ENCODE assay signal across 23 cellular contexts in the genomic region with DNA sequence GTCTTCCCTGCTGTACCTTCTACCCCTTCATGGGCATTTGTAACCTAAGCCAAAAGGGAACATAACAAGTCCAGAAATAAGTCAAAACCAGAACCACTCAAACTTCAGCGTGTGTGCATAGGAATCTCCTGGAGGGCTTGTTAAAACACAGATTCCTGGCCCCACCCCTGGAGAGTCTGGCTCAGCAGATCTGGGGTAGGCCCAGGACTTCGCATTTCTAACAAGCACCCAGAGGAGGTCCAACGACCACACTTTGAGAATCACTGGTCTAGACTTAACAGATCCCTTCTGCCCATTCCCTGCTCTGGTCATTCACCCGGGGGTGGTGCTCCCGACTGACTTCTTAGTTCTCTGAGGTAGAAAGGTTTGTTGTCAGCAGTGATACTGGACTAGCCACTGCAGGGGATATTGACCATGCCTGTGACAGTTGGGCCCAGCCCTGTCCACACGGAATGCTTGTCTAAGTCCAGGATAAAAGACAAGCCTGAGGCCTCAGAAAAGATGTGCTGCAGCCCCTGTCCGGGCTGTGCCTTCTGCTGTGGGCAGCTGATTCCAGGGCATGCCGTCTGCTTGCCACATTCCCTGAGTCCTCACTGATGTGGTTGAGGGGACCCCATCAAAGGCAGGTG.
DNase-seq lines count a peak whose midpoint lies in the region; ATAC-seq, FAIRE-seq and TF ChIP-seq lines count a peak whose summit lies in the region.
"Had no signal": no experiment of that assay in that cellular context is flagged by ENCODE, and none has a peak within 500 bp of the region (broad histone marks: within the 10 kb centered on the region; RNA-seq: fewer than 3 reads in every experiment).

No MANE protein-coding gene starts in this region.

- no peak for FAIRE-seq in small intestine (lab: Jason Lieb, UNC)
- FAIRE-seq: A549, G401.6, GM12891 had no signal

- no TSS peak for BruUV-seq in IMR-90 (replicated peaks; lab: Mats Ljungman, UMichigan)

- peaks cover 8% of the 10 kb centered on the region for H3K4me1 ChIP-seq in IMR-90 (ENCODE audit: control insufficient read depth, insufficient read depth, low read length)
- H3K4me1 ChIP-seq in mesenchymal stem cell (ENCODE audit: control insufficient read depth, insufficient read depth, low read depth, low read length) = peaks cover 18% of the 10 kb centered on the region
- H3K4me1 ChIP-seq in gastrocnemius medialis = peaks cover 20 to 43% of the 10 kb centered on the region in 2 donors
- H3K4me1 ChIP-seq in naive thymus-derived CD4-positive, alpha-beta T cell (ENCODE audit: control insufficient read depth in 2 of 2, insufficient read depth in 2 of 2, low read length in 2 of 2) = peaks cover 0 to 22% of the 10 kb centered on the region in 2 donors
- peaks cover 0 to 24% (median 0%) of the 10 kb centered on the region in 3 donors for H3K4me1 ChIP-seq in esophagus squamous epithelium
- H3K4me1 ChIP-seq in small intestine (ENCODE audit: control insufficient read depth in 2 of 2, insufficient read depth in 1 of 2, low read depth in 1 of 2, low read length in 1 of 2) = peaks cover 0 to 3% of the 10 kb centered on the region in 2 donors

- H3K56ac ChIP-seq in IMR-90 (ENCODE audit: extremely low read depth, insufficient read depth, low read length) = no peak overlapping the region

- no peak for TF ChIP-seq POLR2A in IMR-90 (IDR thresholded peaks at IDR 0.05; ENCODE audit: low read depth, low read length)
- TF ChIP-seq POLR2A in gastrocnemius medialis (IDR thresholded peaks at IDR 0.05) = no peak
- TF ChIP-seq POLR2A in esophagus squamous epithelium (IDR thresholded peaks at IDR 0.05) = no peak

- H3K27ac ChIP-seq in IMR-90 (ENCODE audit: insufficient read depth, low read length) = no peak overlapping the region; the same call in 1 of the 2 replicates
- H3K27ac ChIP-seq in mesenchymal stem cell (ENCODE audit: low read length, poor library complexity, severe bottlenecking) = no peak overlapping the region
- H3K27ac ChIP-seq in gastrocnemius medialis = peak overlapping the region; percentile 52 to 99 (median 72)
- H3K27ac ChIP-seq in naive thymus-derived CD4-positive, alpha-beta T cell (ENCODE audit: low read depth, low read length) = no peak overlapping the region
- H3K27ac ChIP-seq in esophagus squamous epithelium = no peak overlapping the region
- no peak overlapping the region for H3K27ac ChIP-seq in small intestine (ENCODE audit: low read depth in 1 of 2, low read length in 1 of 2)
- H3K27ac ChIP-seq: HL-60, KMS-11 had no signal

- no peak for TF ChIP-seq RAD21 in IMR-90 (IDR thresholded peaks at IDR 0.05; ENCODE audit: low read length)

- H2AK5ac ChIP-seq in IMR-90 (ENCODE audit: low read depth, low read length) (peak overlapping the region; percentile 63; the same call in 1 of the 2 replicates), mesenchymal stem cell (ENCODE audit: low read length, severe bottlenecking) (no peak overlapping the region)

- H3K9me3 Mint-ChIP-seq in naive thymus-derived CD4-positive, alpha-beta T cell = peaks cover 0 to 6% (median 0%) of the 10 kb centered on the region in 11 donors
- H3K9me3 Mint-ChIP-seq: CD4-positive, CD25-positive, alpha-beta regulatory T cell had no signal

- 80% methylated on average over 2 of the region's 8 CpGs; no CpG with 5 or more reads in 1 of the 2 experiments for WGBS in IMR-90 (ENCODE audit: extremely low coverage in 2 of 2, insufficient read length in 1 of 2), 2 experiments
- 90% methylated on average over 8 of the region's 8 CpGs for WGBS in mesenchymal stem cell
- 74 to 83% methylated on average over 4 to 5 of the region's 8 CpGs for WGBS in esophagus squamous epithelium, 2 donors
- WGBS in small intestine, 3 donors = 86 to 88% (median 87%) methylated on average over 8 of the region's 8 CpGs

- H3K14ac ChIP-seq in IMR-90 (replicated peaks; ENCODE audit: low read depth, low read length) (peak overlapping the region; percentile 65), mesenchymal stem cell (ENCODE audit: low read length in 2 of 2) (peak overlapping the region in 1 of 2 experiments; percentile 29)

- peak overlapping the region; percentile 32; the same call in 1 of the 2 replicates for H3K18ac ChIP-seq in IMR-90 (ENCODE audit: low read depth, low read length)
- peak overlapping the region in 1 of 2 experiments; percentile 54 for H3K18ac ChIP-seq in mesenchymal stem cell (ENCODE audit: low read depth in 1 of 2, low read length in 2 of 2)

- H3K9ac ChIP-seq in IMR-90 (ENCODE audit: low read depth, low read length) (no peak overlapping the region), mesenchymal stem cell (ENCODE audit: low read length) (peak overlapping the region; percentile 52)
- H3K9ac ChIP-seq: KMS-11 had no signal

- H3K79me1 ChIP-seq in IMR-90 (ENCODE audit: low read depth in 1 of 2, low read length in 2 of 2) = peaks cover 37 to 77% of the 10 kb centered on the region in 2 experiments
- peaks cover 51% of the 10 kb centered on the region for H3K79me1 ChIP-seq in mesenchymal stem cell (replicated peaks; ENCODE audit: low read length, poor library complexity, severe bottlenecking)

- H2AFZ ChIP-seq in IMR-90 (replicated peaks; ENCODE audit: low read length, poor library complexity) (no peak overlapping the region), mesenchymal stem cell (ENCODE audit: low read depth, low read length) (no peak overlapping the region)

- no peaks in the 10 kb centered on the region for H4K20me1 ChIP-seq in IMR-90 (ENCODE audit: insufficient read depth, low read length)

- intact Hi-C loops in cardiac septum (cut with DNase I) = no loop called here
- intact Hi-C loops in Right ventricle myocardium inferior (cut with DNase I) = no loop called here
- intact Hi-C loops in IMR-90 (cut with micrococcal nuclease) = no loop called here
- intact Hi-C loops in gastrocnemius medialis (cut with DNase I; ENCODE audit: low total_unique reads) = no loop called here
- intact Hi-C loops in naive thymus-derived CD4-positive, alpha-beta T cell (cut with micrococcal nuclease) = no loop called here
- intact Hi-C loops in esophagus squamous epithelium (cut with DNase I) = no loop called here

- H2BK120ac ChIP-seq in IMR-90 (ENCODE audit: low read depth, low read length) (peak overlapping the region; percentile 56), mesenchymal stem cell (ENCODE audit: low read depth, low read length) (no peak overlapping the region)

- ATAC-seq in Right ventricle myocardium inferior = no peak
- ATAC-seq in IMR-90 (ENCODE audit: low read depth) = no peak
- ATAC-seq in gastrocnemius medialis = no peak
- ATAC-seq in naive thymus-derived CD4-positive, alpha-beta T cell = no peak

- H3K9me3 ChIP-seq in IMR-90 (ENCODE audit: control insufficient read depth, insufficient read depth, low read length) = no peaks in the 10 kb centered on the region
- no peaks in the 10 kb centered on the region for H3K9me3 ChIP-seq in mesenchymal stem cell (ENCODE audit: control insufficient read depth, low read length)
- H3K9me3 ChIP-seq in gastrocnemius medialis = no peaks in the 10 kb centered on the region
- no peaks in the 10 kb centered on the region for H3K9me3 ChIP-seq in naive thymus-derived CD4-positive, alpha-beta T cell (ENCODE audit: control insufficient read depth in 2 of 3, low read length in 3 of 3)
- no peaks in the 10 kb centered on the region for H3K9me3 ChIP-seq in esophagus squamous epithelium
- H3K9me3 ChIP-seq in small intestine (ENCODE audit: control insufficient read depth, low read depth) = no peaks in the 10 kb centered on the region
- H3K9me3 ChIP-seq: A549 had no signal

- peak overlapping the region; percentile 7; the same call in 1 of the 2 replicates for H4K5ac ChIP-seq in IMR-90 (ENCODE audit: low read depth, low read length)

- H3K9me1 ChIP-seq in IMR-90 (ENCODE audit: insufficient read depth, low read length) = peaks cover 50% of the 10 kb centered on the region

- H4K91ac ChIP-seq in IMR-90 (ENCODE audit: insufficient read depth, low read depth, low read length) (peak overlapping the region; percentile 57), mesenchymal stem cell (ENCODE audit: low read length) (no peak overlapping the region)

- peaks cover 20 to 32% (median 27%) of the 10 kb centered on the region in 7 donors for H3K4me1 Mint-ChIP-seq in naive thymus-derived CD4-positive, alpha-beta T cell

- dilution Hi-C loops in IMR-90 (cut with HindIII; ENCODE audit: low sequenced_read_pairs, unreplicated experiment) = no loop called here

- H3K36me3 ChIP-seq in IMR-90 (ENCODE audit: control insufficient read depth, insufficient read depth, low read length) (peaks cover 34% of the 10 kb centered on the region), mesenchymal stem cell (ENCODE audit: control insufficient read depth in 1 of 2, insufficient read depth in 2 of 2, low read depth in 1 of 2, low read length in 2 of 2) (peaks cover 65 to 71% of the 10 kb centered on the region in 2 experiments), gastrocnemius medialis (no peaks in the 10 kb centered on the region), esophagus squamous epithelium (peaks cover 0 to 18% (median 0%) of the 10 kb centered on the region in 3 donors), small intestine (ENCODE audit: control insufficient read depth in 2 of 2, insufficient read depth in 2 of 2, low read length in 2 of 2) (no peaks in the 10 kb centered on the region)
- peaks cover 0 to 40% (median 0%) of the 10 kb centered on the region in 3 experiments for H3K36me3 ChIP-seq in naive thymus-derived CD4-positive, alpha-beta T cell (ENCODE audit: control insufficient read depth in 2 of 3, insufficient read depth in 3 of 3, low read length in 3 of 3)

- peaks cover 0 to 41% (median 32%) of the 10 kb centered on the region in 5 donors for H3K36me3 Mint-ChIP-seq in naive thymus-derived CD4-positive, alpha-beta T cell

- H4K8ac ChIP-seq in IMR-90 (ENCODE audit: low read depth in 2 of 2, low read length in 2 of 2) (peak overlapping the region in 1 of 2 experiments; percentile 57; a peak in 3 of 4 replicates), mesenchymal stem cell (ENCODE audit: low read length) (no peak overlapping the region)

- H3K23ac ChIP-seq in IMR-90 (ENCODE audit: low read depth, low read length) (peak overlapping the region; percentile 28; the same call in 1 of the 2 replicates), mesenchymal stem cell (ENCODE audit: low read length in 2 of 2) (peak overlapping the region in 1 of 2 experiments; percentile 23)

- H3K27me3 Mint-ChIP-seq in naive thymus-derived CD4-positive, alpha-beta T cell = no peaks in the 10 kb centered on the region
- H3K27me3 Mint-ChIP-seq: CD4-positive, CD25-positive, alpha-beta regulatory T cell had no signal

- peak overlapping the region in 1 of 2 experiments; percentile 48 for H2BK12ac ChIP-seq in mesenchymal stem cell (ENCODE audit: low read length in 2 of 2)

- H2BK5ac ChIP-seq in IMR-90 (ENCODE audit: low read depth, low read length, poor library complexity, severe bottlenecking) (peak overlapping the region; percentile 74), mesenchymal stem cell (ENCODE audit: low read depth, low read length, poor library complexity, severe bottlenecking) (no peak overlapping the region)

- H2BK15ac ChIP-seq in IMR-90 (ENCODE audit: low read depth, low read length) = peak overlapping the region; percentile 30; the same call in 1 of the 3 replicates
- no peak overlapping the region for H2BK15ac ChIP-seq in mesenchymal stem cell (ENCODE audit: low read depth, poor library complexity, severe bottlenecking)

- DNase-seq in cardiac septum (ENCODE audit: low spot score) (peak; percentile 33), Right ventricle myocardium inferior (ENCODE audit: missing footprints) (no peak), IMR-90 (no peak), mesenchymal stem cell (no peak), gastrocnemius medialis (no peak), esophagus squamous epithelium (lab: John Stamatoyannopoulos, UW) (no peak), small intestine (no peak)
- no peak for DNase-seq in naive thymus-derived CD4-positive, alpha-beta T cell
- DNase-seq: AML-193; Calu3; CD4-positive, CD25-positive, alpha-beta regulatory T cell; DMS79 treated with DMSO at 0.1 percent for 48 hours; NCI-H1092; NCI-H1694; NCI-H2107; NCI-H226; NCI-H526; OCI-M1 had no signal

- TF ChIP-seq CTCF in IMR-90 (conservative IDR thresholded peaks at IDR 0.05; ENCODE audit: low read depth, low read length) = no peak
- TF ChIP-seq CTCF in gastrocnemius medialis (IDR thresholded peaks at IDR 0.05 in 4 of 5, conservative IDR thresholded peaks at IDR 0.05 in 1 of 5) = no peak
- TF ChIP-seq CTCF in esophagus squamous epithelium (IDR thresholded peaks at IDR 0.05) = no peak

- H3K4ac ChIP-seq in IMR-90 (ENCODE audit: low read depth, low read length) (peak overlapping the region; percentile 73), mesenchymal stem cell (ENCODE audit: low read depth in 1 of 2, low read length in 2 of 2) (no peak overlapping the region)

- H3K4me3 Mint-ChIP-seq in naive thymus-derived CD4-positive, alpha-beta T cell = no peak overlapping the region
- H3K4me3 Mint-ChIP-seq: CD4-positive, CD25-positive, alpha-beta regulatory T cell had no signal

- no peak overlapping the region for H2AK9ac ChIP-seq in IMR-90 (replicated peaks; ENCODE audit: low read depth, low read length, poor library complexity)

- no peak overlapping the region for H3K4me2 ChIP-seq in IMR-90 (ENCODE audit: low read depth, low read length)
- H3K4me2 ChIP-seq in mesenchymal stem cell (ENCODE audit: low read length, poor library complexity, severe bottlenecking) = no peak overlapping the region
- H3K4me2 ChIP-seq: A549, KMS-11 had no signal

- H3K27ac Mint-ChIP-seq in naive thymus-derived CD4-positive, alpha-beta T cell = peak overlapping the region in 1 of 9 donors; percentile 8

- no peak overlapping the region for H3K4me3 ChIP-seq in IMR-90 (ENCODE audit: insufficient read depth, low read depth, low read length)
- H3K4me3 ChIP-seq in mesenchymal stem cell (ENCODE audit: insufficient read depth in 1 of 2, low read depth in 1 of 2, low read length in 2 of 2) = no peak overlapping the region
- no peak overlapping the region for H3K4me3 ChIP-seq in gastrocnemius medialis
- H3K4me3 ChIP-seq in naive thymus-derived CD4-positive, alpha-beta T cell (ENCODE audit: low read length) = no peak overlapping the region
- no peak overlapping the region for H3K4me3 ChIP-seq in esophagus squamous epithelium
- H3K4me3 ChIP-seq in small intestine (ENCODE audit: low read depth in 1 of 2, low read length in 2 of 2) = no peak overlapping the region
- H3K4me3 ChIP-seq: A549 had no signal

- CTCF ChIA-PET in IMR-90 (lab: Yijun Ruan, JAX) = no interaction called here
- CTCF ChIA-PET in naive thymus-derived CD4-positive, alpha-beta T cell (lab: Charles Lee) = interaction anchor here (4.4 kb wide), 1 partner anchor 24 kb away, joined by 26 read pairs; no protein-coding TSS in a partner anchor

- H3K27me3 ChIP-seq in IMR-90 (ENCODE audit: control insufficient read depth, insufficient read depth, low read length) (no peaks in the 10 kb centered on the region), mesenchymal stem cell (ENCODE audit: control insufficient read depth in 1 of 2, insufficient read depth in 1 of 2, low read length in 2 of 2) (no peaks in the 10 kb centered on the region), gastrocnemius medialis (no peaks in the 10 kb centered on the region), esophagus squamous epithelium (no peaks in the 10 kb centered on the region), small intestine (ENCODE audit: control insufficient read depth in 2 of 2, insufficient read depth in 2 of 2, low read length in 2 of 2) (no peaks in the 10 kb centered on the region)
- no peaks in the 10 kb centered on the region for H3K27me3 ChIP-seq in naive thymus-derived CD4-positive, alpha-beta T cell (ENCODE audit: control insufficient read depth in 2 of 2, insufficient read depth in 2 of 2, low read length in 2 of 2)

- H2BK20ac ChIP-seq in IMR-90 (ENCODE audit: low read depth, low read length) = peak overlapping the region; percentile 41

- in situ Hi-C loops in IMR-90 (cut with MboI; ENCODE audit: low sequenced_read_pairs) = no loop called here
- in situ Hi-C loops in gastrocnemius medialis (cut with MboI; ENCODE audit: low sequenced_read_pairs in 4 of 4) = no loop called here

- POLR2A ChIA-PET in IMR-90 (lab: Charles Lee; ENCODE audit: unreplicated experiment) = no interaction called here
- POLR2A ChIA-PET in naive thymus-derived CD4-positive, alpha-beta T cell (lab: Charles Lee) = interaction anchor here (2.3 kb wide), 1 partner anchor 8 kb away, joined by 9 read pairs; no protein-coding TSS in a partner anchor

Comparison
In these comparisons a context has a peak if more than half of its experiments do, and no peak if none do; other contexts are left out.
1. H3K27ac ChIP-seq: peak in gastrocnemius medialis (4 of 4); none in IMR-90 (single experiment), mesenchymal stem cell (single experiment), naive thymus-derived CD4-positive, alpha-beta T cell (single experiment), esophagus squamous epithelium (0 of 4) and small intestine (0 of 2).